In genomic region chr9:109440117-109440515, GRCh38 we compare ENCODE assay signal across 9 cellular contexts. TPM values are rescaled to one million over a fixed set of nuclear protein-coding genes. Genes with fewer than 3 reads are reported as not detected.
DNase-seq lines count a peak whose midpoint lies in the region; ATAC-seq, FAIRE-seq and TF ChIP-seq lines count a peak whose summit lies in the region.
"Had no signal": no experiment of that assay in that cellular context is flagged by ENCODE, and none has a peak within 500 bp of the region (broad histone marks: within the 10 kb centered on the region; RNA-seq: fewer than 3 reads in every experiment).

No MANE protein-coding gene starts in this region.

- TF ChIP-seq CTCF in GM13977 (IDR thresholded peaks at IDR 0.05; ENCODE audit: extremely low read depth, insufficient read depth, missing control alignments), result no peak

- ATAC-seq in GM18502 (IDR thresholded peaks at IDR 0.05; ENCODE audit: poor library complexity, unreplicated experiment), result peak; percentile 36
- peak; percentile 30 for ATAC-seq in GM21529 (IDR thresholded peaks at IDR 0.05; ENCODE audit: unreplicated experiment)
- peak; percentile 36 for ATAC-seq in HG03571 (IDR thresholded peaks at IDR 0.05; ENCODE audit: unreplicated experiment)
- peak; percentile 43 for ATAC-seq in left lobe of liver

- DNase-seq in left lobe of liver (ENCODE audit: low spot score) (no peak), urothelium cell line (ENCODE audit: low spot score) (no peak), GM13977 (ENCODE audit: low spot score) (no peak), NCI-H526 (lab: John Stamatoyannopoulos, UW) (no peak), NCI-H345 (lab: John Stamatoyannopoulos, UW) (no peak)
- DNase-seq: cerebellar nuclear complex had no signal

- FAIRE-seq in urothelium cell line (lab: Jason Lieb, UNC), result no peak

- in situ Hi-C loops in GM13977 (cut with MboI; ENCODE audit: low pct_unique_long_range_greater_than_20kb, low sequenced_read_pairs, unreplicated experiment), result no loop called here

RNA-seq across cellular contexts. Expression of gene PTPN3, which starts 58.0 kb away (rescaled TPM):
- 14.3 TPM for total RNA-seq in left lobe of liver
